In genomic region chr13:59663707-59664106, GRCh38 we compare ENCODE assay signal across 18 cellular contexts.
"Had no signal": no experiment of that assay in that cellular context is flagged by ENCODE, and none has a peak within 500 bp of the region (broad histone marks: within the 10 kb centered on the region; RNA-seq: fewer than 3 reads in every experiment).

No MANE protein-coding gene starts in this region.

- ATAC-seq: K562 had no signal

- H3K4me3 ChIP-seq: K562, SJSA1, SK-N-MC had no signal

- H3K9me3 ChIP-seq: SJSA1 had no signal

- H3K27ac ChIP-seq: HL-60, KMS-11, SJSA1, SK-N-MC had no signal

- H3K4me1 ChIP-seq: SJSA1 had no signal

- H3K27me3 ChIP-seq: SJSA1 had no signal

- DNase-seq: Kasumi-1, MM.1S, NCI-H1092 treated with DMSO at 0.1 percent for 48 hours, NCI-H1436, NCI-H187, NCI-H2029, NCI-H2081 treated with DMSO at 0.1 percent for 48 hours, NCI-H2227 treated with DMSO at 0.1 percent for 48 hours, NCI-H526 treated with DMSO at 0.1 percent for 48 hours, NCI-H748 treated with DMSO at 0.1 percent for 48 hours, Right ventricle myocardium superior, RPMI8226, SIG-M5 had no signal
